ENCODE assay signal across 13 cellular contexts in genomic region chr4:123479944-123480343, GRCh38.
DNase-seq lines count a peak whose midpoint lies in the region; ATAC-seq, FAIRE-seq and TF ChIP-seq lines count a peak whose summit lies in the region.
"Had no signal": no experiment of that assay in that cellular context is flagged by ENCODE, and none has a peak within 500 bp of the region (broad histone marks: within the 10 kb centered on the region; RNA-seq: fewer than 3 reads in every experiment).

No MANE protein-coding gene starts in this region.

- peak; percentile 23 for FAIRE-seq in HepG2 (lab: Jason Lieb, UNC)
- FAIRE-seq: colon had no signal

- H3K9me3 ChIP-seq in BLaER1 treated with 17β-estradiol and CSF1 and Interleukin-3, amounts not matched to agents 10 nM and 100 nM (replicated peaks in 1 of 11), result no peaks in the 10 kb centered on the region
- no peaks in the 10 kb centered on the region for H3K9me3 ChIP-seq in HepG2 (ENCODE audit: low read length)

- H3K4me3 ChIP-seq in BLaER1 treated with 17β-estradiol and CSF1 and Interleukin-3, amounts not matched to agents 10 nM and 100 nM, result no peak overlapping the region
- peak overlapping the region; percentile 23 to 45 (median 30); a peak in 3 of 6 replicates for H3K4me3 ChIP-seq in HepG2 (replicated peaks in 1 of 3; ENCODE audit: insufficient read depth in 1 of 3, low read depth in 2 of 3, low read length in 3 of 3)
- H3K4me3 ChIP-seq: neural progenitor cell had no signal

- H4K20me1 ChIP-seq in BLaER1 treated with 17β-estradiol and CSF1 and Interleukin-3, amounts not matched to agents 10 nM and 100 nM, result no peaks in the 10 kb centered on the region
- H4K20me1 ChIP-seq in HepG2 (ENCODE audit: insufficient read depth, low read length), result no peaks in the 10 kb centered on the region

- 0% methylated on average over 2 of the region's 2 CpGs for WGBS in HepG2 (ENCODE audit: low lambda C conversion rate)

- DNase-seq in HepG2 (ENCODE audit: low spot score), result peak; percentile 95
- DNase-seq in GM19240 (ENCODE audit: insufficient read length, low spot score), result no peak
- no peak for DNase-seq in Right ventricle myocardium superior
- DNase-seq in activated CD4-positive, alpha-beta T cell treated with anti-CD3 and anti-CD28 coated beads, Interleukin-2, amount 50 U/mL, for 4 hours, result no peak
- DNase-seq: activated CD8-positive, alpha-beta memory T cell treated with anti-CD3 and anti-CD28 coated beads for 24 hours; activated naive CD4-positive, alpha-beta T cell treated with anti-CD3 and anti-CD28 coated beads, Interleukin-2, amount 10 ng/mL, durations not matched to agents 7 days and 5 days had no signal

- H3K36me3 ChIP-seq in BLaER1 treated with 17β-estradiol and CSF1 and Interleukin-3, amounts not matched to agents 10 nM and 100 nM, result no peaks in the 10 kb centered on the region
- no peaks in the 10 kb centered on the region for H3K36me3 ChIP-seq in HepG2 (replicated peaks in 1 of 2; ENCODE audit: control insufficient read depth in 1 of 2, insufficient read depth in 2 of 2, low read length in 2 of 2)
- H3K36me3 ChIP-seq: neural progenitor cell had no signal

- peak overlapping the region in 2 of 11 experiments; percentile 70 to 71; a peak in 3 of 22 replicates for H3K27ac ChIP-seq in BLaER1 treated with 17β-estradiol and CSF1 and Interleukin-3, amounts not matched to agents 10 nM and 100 nM
- H3K27ac ChIP-seq in VCaP (peak overlapping the region; percentile 77), HepG2 (ENCODE audit: extremely low read length, insufficient read depth, low read length) (peak overlapping the region; percentile 89)
- H3K27ac ChIP-seq: neural progenitor cell had no signal

- ATAC-seq in HepG2, result peak; percentile 14
- no peak for ATAC-seq in Right ventricle myocardium superior (ENCODE audit: poor library complexity)
- ATAC-seq in GM18858 (IDR thresholded peaks at IDR 0.05; ENCODE audit: unreplicated experiment), result no peak
- ATAC-seq: stimulated activated effector memory CD8-positive, alpha-beta T cell treated with anti-CD3 and anti-CD28 coated beads, Interleukin-12 subunit alpha, Interleukin-12 subunit beta, amount 100 ng/mL, for 72 hours had no signal

- no peak for TF ChIP-seq EP300 in Ishikawa (IDR thresholded peaks at IDR 0.05; ENCODE audit: borderline replicate concordance)
- peak; percentile 77 to 89 for TF ChIP-seq EP300 in HepG2 (IDR thresholded peaks at IDR 0.05; ENCODE audit: low read depth in 2 of 2, low read length in 2 of 2)
- TF ChIP-seq EP300 in HepG2 (CRISPR knock-in tag; IDR thresholded peaks at IDR 0.05; ENCODE audit: borderline replicate concordance), result peak; percentile 77

- H3K4me1 ChIP-seq in BLaER1 treated with 17β-estradiol and CSF1 and Interleukin-3, amounts not matched to agents 10 nM and 100 nM, result peaks cover 28 to 37% (median 33%) of the 10 kb centered on the region in 10 experiments
- H3K4me1 ChIP-seq in HepG2 (ENCODE audit: insufficient read depth, low read length), result peaks cover 82% of the 10 kb centered on the region

- H2AFZ ChIP-seq in HepG2 (ENCODE audit: low read length), result no peak overlapping the region
- H2AFZ ChIP-seq: neural progenitor cell had no signal

- H3K9ac ChIP-seq in BLaER1 treated with 17β-estradiol and CSF1 and Interleukin-3, amounts not matched to agents 10 nM and 100 nM, result no peak overlapping the region
- H3K9ac ChIP-seq in HepG2 (ENCODE audit: insufficient read depth, low read depth, low read length), result peak overlapping the region; percentile 74
- H3K9ac ChIP-seq: neural progenitor cell had no signal

- peak overlapping the region; percentile 60 to 88 (median 74); a peak in 20 of 22 replicates for H3K4me2 ChIP-seq in BLaER1 treated with 17β-estradiol and CSF1 and Interleukin-3, amounts not matched to agents 10 nM and 100 nM
- peak overlapping the region; percentile 81 for H3K4me2 ChIP-seq in HepG2 (ENCODE audit: low read depth, low read length)
- H3K4me2 ChIP-seq: neural progenitor cell had no signal

- CTCF ChIA-PET in HepG2 (lab: Yijun Ruan, JAX; ENCODE audit: low intra/inter-chr PET ratio, low total read pairs), result no interaction called here

- BruUV-seq in HepG2 (replicated peaks; lab: Mats Ljungman, UMichigan), result no TSS peak

- TF ChIP-seq RAD21 in Ishikawa (IDR thresholded peaks at IDR 0.05; ENCODE audit: low read depth) (no peak), HepG2 (CRISPR knock-in tag; IDR thresholded peaks at IDR 0.05) (0 out of 2 replicates have a peak, but pooled peaks have one; percentile 12)

- TF ChIP-seq CTCF in VCaP (conservative IDR thresholded peaks at IDR 0.05) (no peak), HepG2 (CRISPR knock-in tag; IDR thresholded peaks at IDR 0.05) (peak; percentile 33; the same call in 1 of the 2 replicates)

- intact Hi-C loops in HepG2 (cut with micrococcal nuclease; ENCODE audit: unreplicated experiment) (loop anchor here (1.0 to 2.0 kb wide), 9 partner anchors 25 to 179 kb away; no protein-coding TSS in a partner anchor), Right ventricle myocardium superior (cut with DNase I) (no loop called here)

- H3K27me3 ChIP-seq in BLaER1 treated with 17β-estradiol and CSF1 and Interleukin-3, amounts not matched to agents 10 nM and 100 nM, result no peaks in the 10 kb centered on the region
- no peaks in the 10 kb centered on the region for H3K27me3 ChIP-seq in HepG2 (ENCODE audit: control insufficient read depth in 1 of 2, insufficient read depth in 2 of 2, low read length in 2 of 2)
- H3K27me3 ChIP-seq: neural progenitor cell had no signal

- POLR2A ChIA-PET in HepG2 (lab: Yijun Ruan, JAX), result interaction anchor here (1.0 to 4.8 kb wide), 16 partner anchors 9 to 85 kb away, joined by 3 to 56 read pairs (median 8); partner anchors contain the start of gene SPRY1

- H3K79me2 ChIP-seq in HepG2 (ENCODE audit: insufficient read depth, low read length), result no peaks in the 10 kb centered on the region

- TF ChIP-seq POLR2A in HepG2 (IDR thresholded peaks at IDR 0.05; ENCODE audit: insufficient read depth in 1 of 2, low read depth in 2 of 2, low read length in 2 of 2), result no peak

- in situ Hi-C loops in HepG2 (cut with HindIII; ENCODE audit: extremely low pct_ligation_motif_present, low pct_unique_long_range_greater_than_20kb), result loop anchor here (5.0 kb wide), 1 partner anchor 83 kb away; the partner anchor contains the start of gene SPRY1

TF ChIP-seq in Ishikawa, 13 proteins besides CTCF, POLR2A, EP300 and RAD21:
- peak; percentile 97 for TF ChIP-seq CEBPB (IDR thresholded peaks at IDR 0.05)
- TF ChIP-seq CREB1 (IDR thresholded peaks at IDR 0.05; ENCODE audit: low read depth), result no peak

TF ChIP-seq in HepG2, 621 proteins besides CTCF, POLR2A, EP300 and RAD21 (continues in another document):
- TF ChIP-seq, protein P1, sequence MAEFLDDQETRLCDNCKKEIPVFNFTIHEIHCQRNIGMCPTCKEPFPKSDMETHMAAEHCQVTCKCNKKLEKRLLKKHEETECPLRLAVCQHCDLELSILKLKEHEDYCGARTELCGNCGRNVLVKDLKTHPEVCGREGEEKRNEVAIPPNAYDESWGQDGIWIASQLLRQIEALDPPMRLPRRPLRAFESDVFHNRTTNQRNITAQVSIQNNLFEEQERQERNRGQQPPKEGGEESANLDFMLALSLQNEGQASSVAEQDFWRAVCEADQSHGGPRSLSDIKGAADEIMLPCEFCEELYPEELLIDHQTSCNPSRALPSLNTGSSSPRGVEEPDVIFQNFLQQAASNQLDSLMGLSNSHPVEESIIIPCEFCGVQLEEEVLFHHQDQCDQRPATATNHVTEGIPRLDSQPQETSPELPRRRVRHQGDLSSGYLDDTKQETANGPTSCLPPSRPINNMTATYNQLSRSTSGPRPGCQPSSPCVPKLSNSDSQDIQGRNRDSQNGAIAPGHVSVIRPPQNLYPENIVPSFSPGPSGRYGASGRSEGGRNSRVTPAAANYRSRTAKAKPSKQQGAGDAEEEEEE (CRISPR knock-in tag; IDR thresholded peaks at IDR 0.05; ENCODE audit: borderline replicate concordance), result no peak
- TF ChIP-seq NR2F6 (IDR thresholded peaks at IDR 0.05), result peak; percentile 77
- TF ChIP-seq NR2F6 (CRISPR knock-in tag; IDR thresholded peaks at IDR 0.05), result peak; percentile 82
- TF ChIP-seq ZFP1 (CRISPR knock-in tag; IDR thresholded peaks at IDR 0.05), result peak; percentile 48; the same call in 1 of the 2 replicates
- peak; percentile 85 for TF ChIP-seq ELF3 (CRISPR knock-in tag; IDR thresholded peaks at IDR 0.05)
- TF ChIP-seq HNF4G (IDR thresholded peaks at IDR 0.05; ENCODE audit: borderline replicate concordance, low read depth, low read length), result 0 out of 2 replicates have a peak, but pooled peaks have one; percentile 40
- TF ChIP-seq HNF4G (CRISPR knock-in tag; IDR thresholded peaks at IDR 0.05; ENCODE audit: borderline replicate concordance, low read depth), result no peak
- peak; percentile 52 for TF ChIP-seq TEAD3 (CRISPR knock-in tag; optimal IDR thresholded peaks at IDR 0.05; ENCODE audit: borderline replicate concordance)
- TF ChIP-seq, protein P2, sequence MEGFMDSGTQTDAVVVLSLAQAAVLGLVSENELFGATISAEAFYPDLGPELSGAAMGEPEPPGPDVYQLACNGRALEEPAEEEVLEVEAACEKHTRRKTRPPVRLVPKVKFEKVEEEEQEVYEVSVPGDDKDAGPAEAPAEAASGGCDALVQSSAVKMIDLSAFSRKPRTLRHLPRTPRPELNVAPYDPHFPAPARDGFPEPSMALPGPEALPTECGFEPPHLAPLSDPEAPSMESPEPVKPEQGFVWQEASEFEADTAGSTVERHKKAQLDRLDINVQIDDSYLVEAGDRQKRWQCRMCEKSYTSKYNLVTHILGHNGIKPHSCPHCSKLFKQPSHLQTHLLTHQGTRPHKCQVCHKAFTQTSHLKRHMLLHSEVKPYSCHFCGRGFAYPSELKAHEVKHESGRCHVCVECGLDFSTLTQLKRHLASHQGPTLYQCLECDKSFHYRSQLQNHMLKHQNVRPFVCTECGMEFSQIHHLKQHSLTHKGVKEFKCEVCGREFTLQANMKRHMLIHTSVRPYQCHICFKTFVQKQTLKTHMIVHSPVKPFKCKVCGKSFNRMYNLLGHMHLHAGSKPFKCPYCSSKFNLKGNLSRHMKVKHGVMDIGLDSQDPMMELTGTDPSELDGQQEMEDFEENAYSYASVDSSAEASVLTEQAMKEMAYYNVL (CRISPR knock-in tag; IDR thresholded peaks at IDR 0.05; ENCODE audit: borderline replicate concordance), result peak; percentile 58; the same call in 1 of the 2 replicates
- peak; percentile 86; the same call in 1 of the 2 replicates for TF ChIP-seq TBX3 (IDR thresholded peaks at IDR 0.05; ENCODE audit: borderline replicate concordance)
- peak; percentile 88; the same call in 1 of the 2 replicates for TF ChIP-seq FOXK1 (CRISPR knock-in tag; IDR thresholded peaks at IDR 0.05; ENCODE audit: borderline replicate concordance, low read depth)
- no peak for TF ChIP-seq NFYC (CRISPR knock-in tag; IDR thresholded peaks at IDR 0.05)

Comparison
In these comparisons a context has a peak if more than half of its experiments do, and no peak if none do; other contexts are left out.
1. H3K4me3 ChIP-seq: peak in HepG2 (3 of 3); none in BLaER1 treated with 17β-estradiol and CSF1 and Interleukin-3, amounts not matched to agents 10 nM and 100 nM (0 of 10).